In genomic region chr13:114102521-114103288, GRCh38 we compare ENCODE assay signal across 16 cellular contexts. TPM values are rescaled to one million over a fixed set of nuclear protein-coding genes. Genes with fewer than 3 reads are reported as not detected.
DNase-seq lines count a peak whose midpoint lies in the region; ATAC-seq, FAIRE-seq and TF ChIP-seq lines count a peak whose summit lies in the region.
"Had no signal": no experiment of that assay in that cellular context is flagged by ENCODE, and none has a peak within 500 bp of the region (broad histone marks: within the 10 kb centered on the region; RNA-seq: fewer than 3 reads in every experiment).

No MANE protein-coding gene starts in this region.

- peak overlapping the region; percentile 37 for H3K27ac Mint-ChIP-seq in activated naive CD4-positive, alpha-beta T cell treated with anti-CD3 and anti-CD28 coated beads, Interleukin-2, amount 10 ng/mL, durations not matched to agents 7 days and 5 days
- H3K27ac Mint-ChIP-seq in activated naive CD4-positive, alpha-beta T cell treated with anti-CD3 and anti-CD28 coated beads for 36 hours, result no peak overlapping the region

- H3K27ac ChIP-seq in cingulate gyrus (ENCODE audit: low read depth, low read length), result peak overlapping the region; percentile 47

- ATAC-seq in mucosa of descending colon (no peak), HG03045 (IDR thresholded peaks at IDR 0.05; ENCODE audit: unreplicated experiment) (no peak)

- H3K9me3 ChIP-seq in mucosa of descending colon, result no peaks in the 10 kb centered on the region
- H3K9me3 ChIP-seq: vagina had no signal

- TF ChIP-seq CTCF in mucosa of descending colon (IDR thresholded peaks at IDR 0.05), result no peak

- H3K36me3 Mint-ChIP-seq in activated naive CD4-positive, alpha-beta T cell treated with anti-CD3 and anti-CD28 coated beads, Interleukin-2, amount 10 ng/mL, durations not matched to agents 7 days and 5 days, result peaks cover 58% of the 10 kb centered on the region
- H3K36me3 Mint-ChIP-seq in activated naive CD4-positive, alpha-beta T cell treated with anti-CD3 and anti-CD28 coated beads for 36 hours (ENCODE audit: low read depth), result peaks cover 7% of the 10 kb centered on the region

- no peak overlapping the region for H3K4me3 Mint-ChIP-seq in activated naive CD4-positive, alpha-beta T cell treated with anti-CD3 and anti-CD28 coated beads, Interleukin-2, amount 10 ng/mL, durations not matched to agents 7 days and 5 days
- no peak overlapping the region for H3K4me3 Mint-ChIP-seq in activated naive CD4-positive, alpha-beta T cell treated with anti-CD3 and anti-CD28 coated beads for 36 hours

- CTCF ChIA-PET in activated naive CD4-positive, alpha-beta T cell treated with anti-CD3 and anti-CD28 coated beads, Interleukin-2, amount 10 ng/mL, durations not matched to agents 7 days and 5 days (lab: Charles Lee), result no interaction called here
- CTCF ChIA-PET in activated naive CD4-positive, alpha-beta T cell treated with anti-CD3 and anti-CD28 coated beads for 36 hours (lab: Charles Lee), result no interaction called here

- H3K4me3 ChIP-seq in mucosa of descending colon, result no peak overlapping the region
- H3K4me3 ChIP-seq: coronary artery, vagina had no signal

- DNase-seq in activated naive CD4-positive, alpha-beta T cell treated with anti-CD3 and anti-CD28 coated beads, Interleukin-2, amount 10 ng/mL, durations not matched to agents 7 days and 5 days, result no peak
- DNase-seq in activated naive CD4-positive, alpha-beta T cell treated with anti-CD3 and anti-CD28 coated beads for 36 hours, result no peak
- peak in 2 of 3 donors; percentile 19 to 44 for DNase-seq in mucosa of descending colon
- no peak for DNase-seq in urothelium cell line (ENCODE audit: low spot score)
- DNase-seq in kidney tubule cell (ENCODE audit: low spot score), result no peak
- no peak for DNase-seq in NCI-H1048 (lab: John Stamatoyannopoulos, UW)
- DNase-seq: DMS53; KG1; NCI-H187; NCI-H774; stimulated activated CD4-positive, alpha-beta T cell treated with anti-CD3 and anti-CD28 coated beads, Interleukin-15, amount 100 ng/mL, for 24 hours had no signal

- intact Hi-C loops in activated naive CD4-positive, alpha-beta T cell treated with anti-CD3 and anti-CD28 coated beads for 36 hours (cut with micrococcal nuclease), result no loop called here
- intact Hi-C loops in mucosa of descending colon (cut with DNase I, micrococcal nuclease), result no loop called here

- peak; percentile 30 for FAIRE-seq in urothelium cell line (lab: Jason Lieb, UNC)
- FAIRE-seq: keratinocyte had no signal

- no peaks in the 10 kb centered on the region for H3K4me1 ChIP-seq in mucosa of descending colon (ENCODE audit: low read depth)

- H3K27me3 Mint-ChIP-seq in activated naive CD4-positive, alpha-beta T cell treated with anti-CD3 and anti-CD28 coated beads, Interleukin-2, amount 10 ng/mL, durations not matched to agents 7 days and 5 days, result no peaks in the 10 kb centered on the region
- no peaks in the 10 kb centered on the region for H3K27me3 Mint-ChIP-seq in activated naive CD4-positive, alpha-beta T cell treated with anti-CD3 and anti-CD28 coated beads for 36 hours (ENCODE audit: low read depth)

- no peaks in the 10 kb centered on the region for H3K36me3 ChIP-seq in mucosa of descending colon (ENCODE audit: low read depth)
- H3K36me3 ChIP-seq: vagina had no signal

- peaks cover 4% of the 10 kb centered on the region for H3K9me3 Mint-ChIP-seq in activated naive CD4-positive, alpha-beta T cell treated with anti-CD3 and anti-CD28 coated beads, Interleukin-2, amount 10 ng/mL, durations not matched to agents 7 days and 5 days
- peaks cover 3% of the 10 kb centered on the region for H3K9me3 Mint-ChIP-seq in activated naive CD4-positive, alpha-beta T cell treated with anti-CD3 and anti-CD28 coated beads for 36 hours

- H3K4me1 Mint-ChIP-seq in activated naive CD4-positive, alpha-beta T cell treated with anti-CD3 and anti-CD28 coated beads, Interleukin-2, amount 10 ng/mL, durations not matched to agents 7 days and 5 days, result peaks cover 28% of the 10 kb centered on the region
- peaks cover 64% of the 10 kb centered on the region for H3K4me1 Mint-ChIP-seq in activated naive CD4-positive, alpha-beta T cell treated with anti-CD3 and anti-CD28 coated beads for 36 hours (ENCODE audit: low read depth)

RNA-seq across cellular contexts. Expression of gene RASA3, which starts 29.7 kb away (rescaled TPM):
- 10 to 100 TPM; 48.3 to 48.8 TPM for total RNA-seq in activated naive CD4-positive, alpha-beta T cell treated with anti-CD3 and anti-CD28 coated beads for 36 hours
- 10 to 100 TPM in 1 of 3 donors, 1 to 10 TPM in 2; 7.9 to 19.0 (median 8.4) TPM for total RNA-seq in mucosa of descending colon

Comparison
In these comparisons a context has a peak if more than half of its experiments do, and no peak if none do; other contexts are left out.
1. DNase-seq: peak in mucosa of descending colon (2 of 3); none in activated naive CD4-positive, alpha-beta T cell treated with anti-CD3 and anti-CD28 coated beads, Interleukin-2, amount 10 ng/mL, durations not matched to agents 7 days and 5 days (single experiment), activated naive CD4-positive, alpha-beta T cell treated with anti-CD3 and anti-CD28 coated beads for 36 hours (single experiment), urothelium cell line (single experiment), kidney tubule cell (single experiment) and NCI-H1048 (single experiment).